In genomic region chr10:112383325-112383724, GRCh38 we compare ENCODE assay signal across 12 cellular contexts. TPM values are rescaled to one million over a fixed set of nuclear protein-coding genes. Genes with fewer than 3 reads are reported as not detected.
DNase-seq lines count a peak whose midpoint lies in the region; ATAC-seq and TF ChIP-seq lines count a peak whose summit lies in the region.
"Had no signal": no experiment of that assay in that cellular context is flagged by ENCODE, and none has a peak within 500 bp of the region (broad histone marks: within the 10 kb centered on the region; RNA-seq: fewer than 3 reads in every experiment).

No MANE protein-coding gene starts in this region.

- H3K23ac ChIP-seq in IMR-90 (ENCODE audit: low read depth, low read length) = no peak overlapping the region

- H4K20me1 ChIP-seq in IMR-90 (ENCODE audit: insufficient read depth, low read length) = no peaks in the 10 kb centered on the region

- H3K4ac ChIP-seq in IMR-90 (ENCODE audit: low read depth, low read length) = no peak overlapping the region

- peaks cover 4% of the 10 kb centered on the region; the same call in 1 of the 2 replicates for H3K4me1 ChIP-seq in IMR-90 (ENCODE audit: control insufficient read depth, insufficient read depth, low read length)
- H3K4me1 ChIP-seq: thyroid gland had no signal

- no peak overlapping the region for H3K18ac ChIP-seq in IMR-90 (ENCODE audit: low read depth, low read length)

- no peak overlapping the region for H3K4me3 Mint-ChIP-seq in natural killer cell

- no peak overlapping the region for H3K4me2 ChIP-seq in IMR-90 (ENCODE audit: low read depth, low read length)
- H3K4me2 ChIP-seq: KMS-11 had no signal

- H3K27ac ChIP-seq in IMR-90 (ENCODE audit: insufficient read depth, low read length) = no peak overlapping the region
- H3K27ac ChIP-seq: KMS-11, skin epidermis, thyroid gland had no signal

- H3K36me3 ChIP-seq in IMR-90 (ENCODE audit: control insufficient read depth, insufficient read depth, low read length) = no peaks in the 10 kb centered on the region; the same call in 1 of the 2 replicates
- H3K36me3 ChIP-seq: thyroid gland had no signal

- peak overlapping the region in 1 of 2 donors; percentile 56 for H3K27ac Mint-ChIP-seq in natural killer cell

- no peaks in the 10 kb centered on the region for H3K9me3 ChIP-seq in IMR-90 (ENCODE audit: control insufficient read depth, insufficient read depth, low read length)
- H3K9me3 ChIP-seq: thyroid gland had no signal

- ATAC-seq in IMR-90 (ENCODE audit: low read depth) = peak; percentile 94
- ATAC-seq in omental fat pad (ENCODE audit: low FRiP score) = peak; percentile 97
- ATAC-seq in natural killer cell = no peak
- no peak for ATAC-seq in GM21723 (IDR thresholded peaks at IDR 0.05; ENCODE audit: unreplicated experiment)

- H4K5ac ChIP-seq in IMR-90 (ENCODE audit: low read depth, low read length) = no peak overlapping the region

- H3K27me3 Mint-ChIP-seq in natural killer cell (ENCODE audit: low read depth in 2 of 2) = no peaks in the 10 kb centered on the region

- no peak overlapping the region for H4K91ac ChIP-seq in IMR-90 (ENCODE audit: insufficient read depth, low read depth, low read length)

- BruUV-seq in IMR-90 (replicated peaks; lab: Mats Ljungman, UMichigan) = no TSS peak

- H3K36me3 Mint-ChIP-seq in natural killer cell = no peaks in the 10 kb centered on the region

- H2BK20ac ChIP-seq in IMR-90 (ENCODE audit: low read depth, low read length) = no peak overlapping the region

- no peaks in the 10 kb centered on the region for H3K9me1 ChIP-seq in IMR-90 (ENCODE audit: insufficient read depth, low read length)

- POLR2A ChIA-PET in IMR-90 (lab: Charles Lee; ENCODE audit: unreplicated experiment) = no interaction called here

- peak; percentile 35 for DNase-seq in Caki2 (ENCODE audit: low read depth)
- peak; percentile 88 for DNase-seq in IMR-90
- DNase-seq in dermis blood vessel endothelial cell = peak; percentile 66
- DNase-seq in omental fat pad (ENCODE audit: low spot score) = no peak
- no peak for DNase-seq in COLO668 (lab: John Stamatoyannopoulos, UW; ENCODE audit: unreplicated experiment)
- DNase-seq in natural killer cell = no peak
- DNase-seq in posterior vena cava (ENCODE audit: low spot score) = no peak
- DNase-seq: GF-D8, thyroid gland had no signal

- H3K4me1 Mint-ChIP-seq in natural killer cell = peaks cover 76 to 80% of the 10 kb centered on the region in 2 donors

- H2BK15ac ChIP-seq in IMR-90 (ENCODE audit: low read depth, low read length) = no peak overlapping the region

- no peak overlapping the region for H4K8ac ChIP-seq in IMR-90 (ENCODE audit: low read depth in 2 of 2, low read length in 2 of 2)

- no peak overlapping the region for H3K56ac ChIP-seq in IMR-90 (ENCODE audit: extremely low read depth, insufficient read depth, low read length)

- no peak overlapping the region for H3K9ac ChIP-seq in IMR-90 (ENCODE audit: low read depth, low read length)
- H3K9ac ChIP-seq: KMS-11 had no signal

- H3K9me3 Mint-ChIP-seq in natural killer cell = no peaks in the 10 kb centered on the region

- H3K27me3 ChIP-seq in IMR-90 (ENCODE audit: control insufficient read depth, insufficient read depth, low read length) = no peaks in the 10 kb centered on the region
- H3K27me3 ChIP-seq: thyroid gland had no signal

- dilution Hi-C loops in IMR-90 (cut with HindIII; ENCODE audit: low sequenced_read_pairs, unreplicated experiment) = no loop called here

- H2AFZ ChIP-seq in IMR-90 (replicated peaks; ENCODE audit: low read length, poor library complexity) = no peak overlapping the region

- H2BK5ac ChIP-seq in IMR-90 (ENCODE audit: low read depth, low read length, poor library complexity, severe bottlenecking) = no peak overlapping the region

- 17% methylated on average over 1 of the region's 3 CpGs; no CpG with 5 or more reads in 1 of the 2 experiments for WGBS in IMR-90 (ENCODE audit: extremely low coverage in 2 of 2, insufficient read length in 1 of 2), 2 experiments

- TF ChIP-seq CTCF in IMR-90 (conservative IDR thresholded peaks at IDR 0.05; ENCODE audit: low read depth, low read length) (no peak), omental fat pad (IDR thresholded peaks at IDR 0.05) (no peak), natural killer cell (IDR thresholded peaks at IDR 0.05) (no peak)

- no peak for TF ChIP-seq RAD21 in IMR-90 (IDR thresholded peaks at IDR 0.05; ENCODE audit: low read length)

- TF ChIP-seq POLR2A in IMR-90 (IDR thresholded peaks at IDR 0.05; ENCODE audit: low read depth, low read length) = no peak

- CTCF ChIA-PET in IMR-90 (lab: Yijun Ruan, JAX) = interaction anchor here (1.1 kb wide), 1 partner anchor 147 kb away, joined by 3 read pairs; no protein-coding TSS in a partner anchor

- in situ Hi-C loops in Caki2 (cut with HindIII; ENCODE audit: low pct_unique_long_range_greater_than_20kb, low sequenced_read_pairs) = no loop called here
- in situ Hi-C loops in IMR-90 (cut with MboI; ENCODE audit: low sequenced_read_pairs) = no loop called here

- no peak overlapping the region for H3K4me3 ChIP-seq in IMR-90 (ENCODE audit: insufficient read depth, low read depth, low read length)
- H3K4me3 ChIP-seq: skin epidermis, thyroid gland had no signal

- H2AK9ac ChIP-seq in IMR-90 (replicated peaks; ENCODE audit: low read depth, low read length, poor library complexity) = no peak overlapping the region

- no peak overlapping the region for H3K14ac ChIP-seq in IMR-90 (replicated peaks; ENCODE audit: low read depth, low read length)

- intact Hi-C loops in IMR-90 (cut with micrococcal nuclease) = no loop called here
- intact Hi-C loops in natural killer cell (cut with micrococcal nuclease) = no loop called here
- intact Hi-C loops in posterior vena cava (cut with DNase I) = no loop called here

- no peak overlapping the region for H2AK5ac ChIP-seq in IMR-90 (ENCODE audit: low read depth, low read length)

- no peak overlapping the region for H2BK120ac ChIP-seq in IMR-90 (ENCODE audit: low read depth, low read length)

- no peaks in the 10 kb centered on the region for H3K79me1 ChIP-seq in IMR-90 (ENCODE audit: low read depth in 1 of 2, low read length in 2 of 2)

TF ChIP-seq in IMR-90, 13 proteins besides CTCF, POLR2A, EP300 and RAD21:
- peak; percentile 69; the same call in 1 of the 2 replicates for TF ChIP-seq FOS (IDR thresholded peaks at IDR 0.05; ENCODE audit: low read depth, low read length)
- TF ChIP-seq CEBPB (IDR thresholded peaks at IDR 0.05; ENCODE audit: low read depth, low read length) = peak; percentile 31; the same call in 1 of the 2 replicates
- no peak for TF ChIP-seq SMC3 (IDR thresholded peaks at IDR 0.05; ENCODE audit: low read depth, low read length)
- TF ChIP-seq CHD1 (IDR thresholded peaks at IDR 0.05; ENCODE audit: low read depth, low read length) = no peak
- no peak for TF ChIP-seq USF2 (IDR thresholded peaks at IDR 0.05; ENCODE audit: low read depth, low read length)
- no peak for TF ChIP-seq MXI1 (IDR thresholded peaks at IDR 0.05; ENCODE audit: borderline replicate concordance, low read depth, low read length)
TF ChIP-seq in IMR-90: peak in this region for 2.

RNA-seq across cellular contexts. Expression of gene ACSL5, which starts 9.4 kb away (rescaled TPM):
- not detected in 2 replicates for total RNA-seq in Caki2 (2014; rRNA removed; shearing (Covaris generic); ENCODE audit: low replicate concordance)
- total RNA-seq in IMR-90 (2012; rRNA removed) (1.1 and 1.3 TPM in 2 replicates), dermis blood vessel endothelial cell (64.2 and 66.1 TPM in 2 replicates), omental fat pad (10 to 100 TPM; 39.7 to 58.8 (median 48.4) TPM), natural killer cell (10 to 100 TPM; 41.7 to 71.2 (median 53.7) TPM), posterior vena cava (10 to 100 TPM; 13.1 to 14.7 TPM)
- polyA plus RNA-seq in IMR-90 (2012; rRNA removed) = 0.86 and 0.87 TPM in 2 replicates
- 0.31 and 0.43 TPM in 2 replicates for polyA plus RNA-seq in IMR-90 (2012; cell fraction: cytosol; rRNA removed)
- polyA plus RNA-seq in IMR-90 (2012; cell fraction: nucleus; rRNA removed; ENCODE audit: low replicate concordance) = 0.59 and 3.7 TPM in 2 replicates

Comparison
In these comparisons a context has a peak if more than half of its experiments do, and no peak if none do; other contexts are left out.
1. DNase-seq: peak in Caki2 (single experiment), IMR-90 (single experiment) and dermis blood vessel endothelial cell (single experiment); none in omental fat pad (single experiment), COLO668 (single experiment), natural killer cell (single experiment) and posterior vena cava (single experiment).
2. ATAC-seq: peak in IMR-90 (single experiment) and omental fat pad (single experiment); none in natural killer cell (0 of 3) and GM21723 (single experiment).